In the genomic region with DNA sequence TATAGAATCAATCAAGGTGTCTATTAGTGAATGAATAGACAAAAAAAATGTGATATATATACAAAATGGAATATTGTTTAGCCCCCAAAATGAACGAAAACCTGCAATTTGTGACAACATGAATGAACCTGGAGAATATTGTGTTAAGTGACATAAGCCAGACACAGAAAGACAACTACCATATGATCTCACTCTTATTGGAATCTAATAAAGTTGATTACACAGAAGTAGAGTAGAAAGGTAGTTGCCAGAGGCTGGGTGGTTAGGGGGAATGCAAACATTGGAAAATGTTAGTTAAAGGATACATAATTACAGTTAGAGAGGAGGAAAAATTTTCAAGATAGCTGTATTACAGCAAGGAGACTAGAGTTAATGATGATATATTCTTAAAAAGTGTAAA, we compare ENCODE assay signal across 2 cellular contexts.
A peak's percentile ranks its signal among the peaks of the same experiment; 100 is the strongest.
TF ChIP-seq lines count a peak whose summit lies in the region.

No MANE protein-coding gene starts in this region.

TF ChIP-seq in SK-N-SH treated with all-trans-retinoic acid at 6 μM for 48 hours, 23 proteins besides CTCF, POLR2A, EP300 and RAD21 (continued from another document):
- TF ChIP-seq CREB5 (CRISPR knock-in tag; IDR thresholded peaks at IDR 0.05; ENCODE audit: low read depth) (0 out of 2 replicates have a peak, but pooled peaks have one; percentile 23), PPARA (CRISPR knock-in tag; IDR thresholded peaks at IDR 0.05; ENCODE audit: borderline replicate concordance) (no peak), BACH2 (CRISPR knock-in tag; IDR thresholded peaks at IDR 0.05; ENCODE audit: borderline replicate concordance) (no peak)
- TF ChIP-seq, protein P1, sequence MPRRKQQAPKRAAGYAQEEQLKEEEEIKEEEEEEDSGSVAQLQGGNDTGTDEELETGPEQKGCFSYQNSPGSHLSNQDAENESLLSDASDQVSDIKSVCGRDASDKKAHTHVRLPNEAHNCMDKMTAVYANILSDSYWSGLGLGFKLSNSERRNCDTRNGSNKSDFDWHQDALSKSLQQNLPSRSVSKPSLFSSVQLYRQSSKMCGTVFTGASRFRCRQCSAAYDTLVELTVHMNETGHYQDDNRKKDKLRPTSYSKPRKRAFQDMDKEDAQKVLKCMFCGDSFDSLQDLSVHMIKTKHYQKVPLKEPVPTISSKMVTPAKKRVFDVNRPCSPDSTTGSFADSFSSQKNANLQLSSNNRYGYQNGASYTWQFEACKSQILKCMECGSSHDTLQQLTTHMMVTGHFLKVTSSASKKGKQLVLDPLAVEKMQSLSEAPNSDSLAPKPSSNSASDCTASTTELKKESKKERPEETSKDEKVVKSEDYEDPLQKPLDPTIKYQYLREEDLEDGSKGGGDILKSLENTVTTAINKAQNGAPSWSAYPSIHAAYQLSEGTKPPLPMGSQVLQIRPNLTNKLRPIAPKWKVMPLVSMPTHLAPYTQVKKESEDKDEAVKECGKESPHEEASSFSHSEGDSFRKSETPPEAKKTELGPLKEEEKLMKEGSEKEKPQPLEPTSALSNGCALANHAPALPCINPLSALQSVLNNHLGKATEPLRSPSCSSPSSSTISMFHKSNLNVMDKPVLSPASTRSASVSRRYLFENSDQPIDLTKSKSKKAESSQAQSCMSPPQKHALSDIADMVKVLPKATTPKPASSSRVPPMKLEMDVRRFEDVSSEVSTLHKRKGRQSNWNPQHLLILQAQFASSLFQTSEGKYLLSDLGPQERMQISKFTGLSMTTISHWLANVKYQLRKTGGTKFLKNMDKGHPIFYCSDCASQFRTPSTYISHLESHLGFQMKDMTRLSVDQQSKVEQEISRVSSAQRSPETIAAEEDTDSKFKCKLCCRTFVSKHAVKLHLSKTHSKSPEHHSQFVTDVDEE (CRISPR knock-in tag; IDR thresholded peaks at IDR 0.05) = no peak

TF ChIP-seq in SK-N-SH, 30 proteins besides CTCF, POLR2A, EP300 and RAD21 (continued from another document):
- TF ChIP-seq, protein P2, sequence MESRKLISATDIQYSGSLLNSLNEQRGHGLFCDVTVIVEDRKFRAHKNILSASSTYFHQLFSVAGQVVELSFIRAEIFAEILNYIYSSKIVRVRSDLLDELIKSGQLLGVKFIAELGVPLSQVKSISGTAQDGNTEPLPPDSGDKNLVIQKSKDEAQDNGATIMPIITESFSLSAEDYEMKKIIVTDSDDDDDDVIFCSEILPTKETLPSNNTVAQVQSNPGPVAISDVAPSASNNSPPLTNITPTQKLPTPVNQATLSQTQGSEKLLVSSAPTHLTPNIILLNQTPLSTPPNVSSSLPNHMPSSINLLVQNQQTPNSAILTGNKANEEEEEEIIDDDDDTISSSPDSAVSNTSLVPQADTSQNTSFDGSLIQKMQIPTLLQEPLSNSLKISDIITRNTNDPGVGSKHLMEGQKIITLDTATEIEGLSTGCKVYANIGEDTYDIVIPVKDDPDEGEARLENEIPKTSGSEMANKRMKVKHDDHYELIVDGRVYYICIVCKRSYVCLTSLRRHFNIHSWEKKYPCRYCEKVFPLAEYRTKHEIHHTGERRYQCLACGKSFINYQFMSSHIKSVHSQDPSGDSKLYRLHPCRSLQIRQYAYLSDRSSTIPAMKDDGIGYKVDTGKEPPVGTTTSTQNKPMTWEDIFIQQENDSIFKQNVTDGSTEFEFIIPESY (IDR thresholded peaks at IDR 0.05; ENCODE audit: borderline replicate concordance, low read depth) = no peak
- TF ChIP-seq, protein P3, sequence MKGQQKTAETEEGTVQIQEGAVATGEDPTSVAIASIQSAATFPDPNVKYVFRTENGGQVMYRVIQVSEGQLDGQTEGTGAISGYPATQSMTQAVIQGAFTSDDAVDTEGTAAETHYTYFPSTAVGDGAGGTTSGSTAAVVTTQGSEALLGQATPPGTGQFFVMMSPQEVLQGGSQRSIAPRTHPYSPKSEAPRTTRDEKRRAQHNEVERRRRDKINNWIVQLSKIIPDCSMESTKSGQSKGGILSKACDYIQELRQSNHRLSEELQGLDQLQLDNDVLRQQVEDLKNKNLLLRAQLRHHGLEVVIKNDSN (IDR thresholded peaks at IDR 0.05; ENCODE audit: borderline replicate concordance, low read depth) = no peak
- TF ChIP-seq USF2 (IDR thresholded peaks at IDR 0.05; ENCODE audit: borderline replicate concordance, low read depth, low read length) = no peak
